In genomic region chr5:138789771-138790242, GRCh38 we compare ENCODE assay signal across 8 cellular contexts. TPM values are rescaled to one million over a fixed set of nuclear protein-coding genes. Genes with fewer than 3 reads are reported as not detected.
DNase-seq lines count a peak whose midpoint lies in the region; ATAC-seq, FAIRE-seq and TF ChIP-seq lines count a peak whose summit lies in the region.

No MANE protein-coding gene starts in this region.

- POLR2A ChIA-PET in OCI-LY7 (lab: Charles Lee): interaction anchor here (0.5 to 1.0 kb wide), 2 partner anchors 27 to 37 kb away, joined by 3 to 5 read pairs; no protein-coding TSS in a partner anchor

- intact Hi-C loops in OCI-LY7 (cut with micrococcal nuclease; ENCODE audit: unreplicated experiment): no loop called here
- intact Hi-C loops in esophagus squamous epithelium (cut with DNase I): no loop called here
- intact Hi-C loops in pancreas (cut with DNase I): no loop called here
- intact Hi-C loops in tibial artery (cut with DNase I; ENCODE audit: low total_unique reads): no loop called here

- no peak overlapping the region for H3K4me2 ChIP-seq in OCI-LY7 (ENCODE audit: low read length)

- no peak overlapping the region for H2AFZ ChIP-seq in OCI-LY7 (ENCODE audit: low read length)

- H4K20me1 ChIP-seq in OCI-LY7 (ENCODE audit: insufficient read depth, low read length): no peaks in the 10 kb centered on the region

- H3K4me1 ChIP-seq in OCI-LY7 (ENCODE audit: insufficient read depth, low read length, poor library complexity, severe bottlenecking) (no peaks in the 10 kb centered on the region), esophagus squamous epithelium (peaks cover 6 to 48% (median 10%) of the 10 kb centered on the region in 3 donors), pancreas (peaks cover 0 to 9% (median 0%) of the 10 kb centered on the region in 3 donors), tibial artery (peaks cover 0 to 73% (median 26%) of the 10 kb centered on the region in 4 donors)

- no TSS peak for BruUV-seq in OCI-LY7 (replicated peaks; lab: Mats Ljungman, UMichigan)

- DNase-seq in COR-L47 (lab: John Stamatoyannopoulos, UW) (peak; percentile 4), OCI-LY7 (ENCODE audit: low spot score) (peak; percentile 48), esophagus squamous epithelium (lab: John Stamatoyannopoulos, UW) (no peak), pancreas (no peak), DMS153 treated with DMSO at 0.1 percent for 48 hours (lab: John Stamatoyannopoulos, UW; ENCODE audit: unreplicated experiment) (no peak), tibial artery (no peak)
- DNase-seq in activated CD4-positive, CD25-positive, alpha-beta regulatory T cell (lab: John Stamatoyannopoulos, UW): no peak

- H3K4me3 ChIP-seq in OCI-LY7 (ENCODE audit: low read depth, low read length, poor library complexity, severe bottlenecking): no peak overlapping the region
- no peak overlapping the region for H3K4me3 ChIP-seq in esophagus squamous epithelium
- H3K4me3 ChIP-seq in pancreas: no peak overlapping the region
- no peak overlapping the region for H3K4me3 ChIP-seq in tibial artery

- no peaks in the 10 kb centered on the region for H3K9me2 ChIP-seq in OCI-LY7 (ENCODE audit: insufficient read depth, low read length)

- CTCF ChIA-PET in OCI-LY7 (lab: Charles Lee; ENCODE audit: unreplicated experiment): interaction anchor here (0.5 to 0.6 kb wide), 2 partner anchors 13 to 54 kb away, joined by 3 read pairs; no protein-coding TSS in a partner anchor

- no peak for TF ChIP-seq POLR2A in esophagus squamous epithelium (IDR thresholded peaks at IDR 0.05)

- ATAC-seq in GM21723 (IDR thresholded peaks at IDR 0.05; ENCODE audit: unreplicated experiment): peak; percentile 55
- peak; percentile 63 to 84 (median 76) for ATAC-seq in pancreas

- TF ChIP-seq CTCF in OCI-LY7 (conservative IDR thresholded peaks at IDR 0.05; ENCODE audit: low read length) (peak; percentile 88), esophagus squamous epithelium (IDR thresholded peaks at IDR 0.05) (peak in 5 of 6 experiments; percentile 24 to 52 (median 41)), pancreas (IDR thresholded peaks at IDR 0.05) (peak; percentile 16 to 50 (median 33)), tibial artery (IDR thresholded peaks at IDR 0.05) (no peak)

- H3K9me3 ChIP-seq in OCI-LY7 (ENCODE audit: low read length) (no peaks in the 10 kb centered on the region), esophagus squamous epithelium (no peaks in the 10 kb centered on the region), pancreas (no peaks in the 10 kb centered on the region), tibial artery (no peaks in the 10 kb centered on the region)

- no peaks in the 10 kb centered on the region for H3K27me3 ChIP-seq in esophagus squamous epithelium
- no peaks in the 10 kb centered on the region for H3K27me3 ChIP-seq in pancreas
- H3K27me3 ChIP-seq in tibial artery: no peaks in the 10 kb centered on the region

- H3K79me2 ChIP-seq in OCI-LY7 (ENCODE audit: insufficient read depth, low read depth, low read length): no peaks in the 10 kb centered on the region

- no peak overlapping the region for H3K27ac ChIP-seq in OCI-LY7 (ENCODE audit: low read depth, low read length, poor library complexity, severe bottlenecking)
- no peak overlapping the region for H3K27ac ChIP-seq in esophagus squamous epithelium
- no peak overlapping the region for H3K27ac ChIP-seq in pancreas
- no peak overlapping the region for H3K27ac ChIP-seq in tibial artery

- FAIRE-seq in pancreas (lab: Jason Lieb, UNC): no peak

- H3K36me3 ChIP-seq in OCI-LY7 (ENCODE audit: insufficient read depth, low read length) (no peaks in the 10 kb centered on the region), esophagus squamous epithelium (peaks cover 0 to 58% (median 0%) of the 10 kb centered on the region in 3 donors), pancreas (no peaks in the 10 kb centered on the region), tibial artery (peaks cover 0 to 3% (median 0%) of the 10 kb centered on the region in 3 donors)

RNA-seq across cellular contexts. Expression of gene CTNNA1, which starts 36.6 kb away (rescaled TPM):
- 42.7 and 45.0 TPM in 2 replicates for total RNA-seq in OCI-LY7 (2014; rRNA removed; shearing (Covaris generic))
- 39.0 and 40.4 TPM in 2 replicates for total RNA-seq in OCI-LY7 (2022)
- 100 to 1,000 TPM; 293 to 393 (median 348) TPM for total RNA-seq in esophagus squamous epithelium
- total RNA-seq in pancreas: 100 to 1,000 TPM; 105 to 193 (median 115) TPM
- polyA plus RNA-seq in pancreas: 10 to 100 TPM; 53.9 to 65.0 TPM

Comparison
In these comparisons a context has a peak if more than half of its experiments do, and no peak if none do; other contexts are left out.
1. DNase-seq: peak in COR-L47 (single experiment) and OCI-LY7 (single experiment); none in esophagus squamous epithelium (single experiment), pancreas (0 of 6), activated CD4-positive, CD25-positive, alpha-beta regulatory T cell (0 of 4), DMS153 treated with DMSO at 0.1 percent for 48 hours (single experiment) and tibial artery (0 of 2).
2. CTCF ChIP-seq: peak in OCI-LY7 (single experiment), esophagus squamous epithelium (5 of 6) and pancreas (4 of 4); none in tibial artery (0 of 2).